In genomic region chr11:101797335-101797734, GRCh38 we compare ENCODE assay signal across 25 cellular contexts.
DNase-seq lines count a peak whose midpoint lies in the region; ATAC-seq and TF ChIP-seq lines count a peak whose summit lies in the region.
"Had no signal": no experiment of that assay in that cellular context is flagged by ENCODE, and none has a peak within 500 bp of the region (broad histone marks: within the 10 kb centered on the region; RNA-seq: fewer than 3 reads in every experiment).

No MANE protein-coding gene starts in this region.

- WGBS in prostate gland, result 88% methylated on average over 1 of the region's 1 CpG
- WGBS in thyroid gland, 2 donors, result 80 to 90% methylated on average over 1 of the region's 1 CpG
- 44 to 55% methylated on average over 1 of the region's 1 CpG for WGBS in lower leg skin, 2 donors

- DNase-seq in HT1080 (ENCODE audit: low read depth) (peak; percentile 40), brain microvascular endothelial cell (peak; percentile 14), foreskin fibroblast (peak; percentile 21 to 56), prostate gland (ENCODE audit: low spot score) (no peak), thyroid gland (no peak), lower leg skin (ENCODE audit: low spot score in 2 of 2) (no peak)
- DNase-seq: activated CD4-positive, alpha-beta T cell treated with anti-CD3 and anti-CD28 coated beads, Interleukin-2, amount 50 U/mL, for 48 hours; activated CD4-positive, CD25-positive, alpha-beta regulatory T cell; activated naive CD8-positive, alpha-beta T cell treated with anti-CD3 and anti-CD28 coated beads for 36 hours; body of pancreas; DMS53; esophagus squamous epithelium; GF-D8; heart right ventricle; naive thymus-derived CD4-positive, alpha-beta T cell; NCI-H1694; NCI-H2171 treated with DMSO at 0.1 percent for 48 hours; NCI-H524; NK-92 treated with Interleukin-12 subunit alpha and Interleukin-12 subunit beta, amount 100 ng/mL, for 24 hours; stimulated activated CD4-positive, alpha-beta T cell treated with anti-CD3 and anti-CD28 coated beads, Interleukin-12 subunit alpha, Interleukin-12 subunit beta, amount 100 ng/mL, for 4 hours; stimulated activated naive CD8-positive, alpha-beta T cell treated with anti-CD3 and anti-CD28 coated beads, Interleukin-15, Interleukin-2, amounts not matched to agents 100 U/mL and 50 U/mL, for 24 hours had no signal

- no peaks in the 10 kb centered on the region for H3K4me1 ChIP-seq in prostate gland (replicated peaks)
- H3K4me1 ChIP-seq in thyroid gland, result no peaks in the 10 kb centered on the region
- H3K4me1 ChIP-seq: body of pancreas, heart right ventricle had no signal

- no peak overlapping the region for H3K27ac ChIP-seq in brain microvascular endothelial cell
- H3K27ac ChIP-seq in prostate gland, result no peak overlapping the region
- no peak overlapping the region for H3K27ac ChIP-seq in thyroid gland
- H3K27ac ChIP-seq: body of pancreas, heart right ventricle had no signal

- ATAC-seq in GM18861 (IDR thresholded peaks at IDR 0.05; ENCODE audit: unreplicated experiment), result no peak
- ATAC-seq: body of pancreas; GM23338; heart right ventricle; left lobe of liver; naive thymus-derived CD4-positive, alpha-beta T cell; Panc1; stimulated activated naive CD8-positive, alpha-beta T cell treated with anti-CD3 and anti-CD28 coated beads, Interleukin-15, Interleukin-2, amounts not matched to agents 100 U/mL and 50 U/mL, for 24 hours had no signal

- H3K27me3 ChIP-seq in brain microvascular endothelial cell (replicated peaks) (no peaks in the 10 kb centered on the region), prostate gland (replicated peaks; ENCODE audit: insufficient read depth) (no peaks in the 10 kb centered on the region), thyroid gland (no peaks in the 10 kb centered on the region)
- H3K27me3 ChIP-seq: body of pancreas, esophagus squamous epithelium, heart right ventricle had no signal

- TF ChIP-seq CTCF in brain microvascular endothelial cell (IDR thresholded peaks at IDR 0.05; ENCODE audit: low read depth, low read length, missing control alignments) (no peak), foreskin fibroblast (IDR thresholded peaks at IDR 0.05; ENCODE audit: low read depth, low read length) (no peak), prostate gland (IDR thresholded peaks at IDR 0.05) (no peak), thyroid gland (IDR thresholded peaks at IDR 0.05) (no peak), lower leg skin (IDR thresholded peaks at IDR 0.05) (no peak)

- TF ChIP-seq POLR2A in prostate gland (IDR thresholded peaks at IDR 0.05) (no peak), thyroid gland (IDR thresholded peaks at IDR 0.05) (no peak), lower leg skin (IDR thresholded peaks at IDR 0.05) (no peak)

- intact Hi-C loops in prostate gland (cut with DNase I) (no loop called here), thyroid gland (cut with DNase I) (no loop called here), lower leg skin (cut with DNase I; ENCODE audit: low total_unique reads) (no loop called here)

- H3K36me3 ChIP-seq in brain microvascular endothelial cell (replicated peaks) (no peaks in the 10 kb centered on the region), prostate gland (no peaks in the 10 kb centered on the region), thyroid gland (no peaks in the 10 kb centered on the region)
- H3K36me3 ChIP-seq: esophagus squamous epithelium, heart right ventricle had no signal

- H3K9me3 ChIP-seq in prostate gland, result no peaks in the 10 kb centered on the region
- no peaks in the 10 kb centered on the region for H3K9me3 ChIP-seq in thyroid gland
- H3K9me3 ChIP-seq: body of pancreas, esophagus squamous epithelium had no signal

- no peak overlapping the region for H3K4me3 ChIP-seq in brain microvascular endothelial cell (ENCODE audit: low read depth, low read length)
- H3K4me3 ChIP-seq in foreskin fibroblast (ENCODE audit: low read depth in 1 of 2, low read length in 2 of 2), result no peak overlapping the region
- H3K4me3 ChIP-seq in prostate gland, result no peak overlapping the region
- H3K4me3 ChIP-seq in thyroid gland (replicated peaks in 1 of 3), result no peak overlapping the region
- H3K4me3 ChIP-seq in lower leg skin (ENCODE audit: low read depth, poor library complexity, severe bottlenecking), result no peak overlapping the region
- H3K4me3 ChIP-seq: body of pancreas, esophagus squamous epithelium, GM23338, heart right ventricle had no signal

- in situ Hi-C loops in brain microvascular endothelial cell (cut with HindIII; ENCODE audit: low pct_ligation_motif_present, low sequenced_read_pairs), result no loop called here

Comparison
In these comparisons a context has a peak if more than half of its experiments do, and no peak if none do; other contexts are left out.
1. DNase-seq: peak in HT1080 (single experiment), brain microvascular endothelial cell (single experiment) and foreskin fibroblast (2 of 2); none in prostate gland (single experiment), thyroid gland (0 of 2) and lower leg skin (0 of 2).